Comparison of ENCODE assay signal across 8 cellular contexts in genomic region chr18:55405655-55406373, GRCh38.
DNase-seq lines count a peak whose midpoint lies in the region; ATAC-seq and TF ChIP-seq lines count a peak whose summit lies in the region.

No MANE protein-coding gene starts in this region.

- H3K27ac ChIP-seq in uterus: peak overlapping the region; percentile 74 to 75

- peak overlapping the region in 1 of 2 donors; percentile 0 for H3K4me3 ChIP-seq in uterus

- H3K36me3 Mint-ChIP-seq in memory B cell (peaks cover 1% of the 10 kb centered on the region), T-cell (no peaks in the 10 kb centered on the region)

- peak; percentile 22 for DNase-seq in activated CD4-positive, alpha-beta T cell treated with anti-CD3 and anti-CD28 coated beads for 48 hours
- no peak for DNase-seq in activated CD4-positive, alpha-beta T cell treated with anti-CD3 and anti-CD28 coated beads for 1 hour
- DNase-seq in NCI-H774 (lab: John Stamatoyannopoulos, UW) (peak; percentile 76), dedifferentiated amniotic fluid mesenchymal stem cell (ENCODE audit: extremely low spot score) (peak; percentile 97), memory B cell (ENCODE audit: low spot score in 2 of 2) (no peak), uterus (peak; percentile 84 to 89), T-cell (no peak)

- H3K4me1 Mint-ChIP-seq in memory B cell (peaks cover 5% of the 10 kb centered on the region), T-cell (no peaks in the 10 kb centered on the region)

- H3K9me3 Mint-ChIP-seq in memory B cell (no peaks in the 10 kb centered on the region), T-cell (no peaks in the 10 kb centered on the region)

- POLR2A ChIA-PET in T-cell (lab: Charles Lee): no interaction called here

- H3K27me3 ChIP-seq in uterus: peaks cover 0 to 3% of the 10 kb centered on the region in 2 donors

- intact Hi-C loops in uterus (cut with DNase I; ENCODE audit: low total_unique reads): loop anchor here (10.0 kb wide), 1 partner anchor 81 kb away; no protein-coding TSS in a partner anchor

- H3K27me3 Mint-ChIP-seq in memory B cell (no peaks in the 10 kb centered on the region), T-cell (no peaks in the 10 kb centered on the region)

- H3K4me3 Mint-ChIP-seq in memory B cell (no peak overlapping the region), T-cell (no peak overlapping the region)

- TF ChIP-seq POLR2A in uterus (IDR thresholded peaks at IDR 0.05): no peak

- H3K4me1 ChIP-seq in uterus: no peaks in the 10 kb centered on the region

- peak overlapping the region; percentile 70 for H3K27ac Mint-ChIP-seq in memory B cell
- H3K27ac Mint-ChIP-seq in T-cell: no peak overlapping the region

- no peaks in the 10 kb centered on the region for H3K9me3 ChIP-seq in uterus

- ATAC-seq in memory B cell (ENCODE audit: low read depth) (no peak), T-cell (replicated peaks in 1 of 4) (no peak), HG02981 (IDR thresholded peaks at IDR 0.05; ENCODE audit: unreplicated experiment) (no peak)

- TF ChIP-seq CTCF in uterus (IDR thresholded peaks at IDR 0.05): no peak

- CTCF ChIA-PET in T-cell (lab: Charles Lee): interaction anchor here in 1 of 2 donors (2.1 kb wide), 1 partner anchor 9 kb away, joined by 8 read pairs; no protein-coding TSS in a partner anchor

- no peaks in the 10 kb centered on the region for H3K36me3 ChIP-seq in uterus

Comparison
In these comparisons a context has a peak if more than half of its experiments do, and no peak if none do; other contexts are left out.
1. DNase-seq: peak in activated CD4-positive, alpha-beta T cell treated with anti-CD3 and anti-CD28 coated beads for 48 hours (single experiment), NCI-H774 (single experiment), dedifferentiated amniotic fluid mesenchymal stem cell (single experiment) and uterus (2 of 2); none in activated CD4-positive, alpha-beta T cell treated with anti-CD3 and anti-CD28 coated beads for 1 hour (single experiment), memory B cell (0 of 2) and T-cell (0 of 34).